In the genomic region with DNA sequence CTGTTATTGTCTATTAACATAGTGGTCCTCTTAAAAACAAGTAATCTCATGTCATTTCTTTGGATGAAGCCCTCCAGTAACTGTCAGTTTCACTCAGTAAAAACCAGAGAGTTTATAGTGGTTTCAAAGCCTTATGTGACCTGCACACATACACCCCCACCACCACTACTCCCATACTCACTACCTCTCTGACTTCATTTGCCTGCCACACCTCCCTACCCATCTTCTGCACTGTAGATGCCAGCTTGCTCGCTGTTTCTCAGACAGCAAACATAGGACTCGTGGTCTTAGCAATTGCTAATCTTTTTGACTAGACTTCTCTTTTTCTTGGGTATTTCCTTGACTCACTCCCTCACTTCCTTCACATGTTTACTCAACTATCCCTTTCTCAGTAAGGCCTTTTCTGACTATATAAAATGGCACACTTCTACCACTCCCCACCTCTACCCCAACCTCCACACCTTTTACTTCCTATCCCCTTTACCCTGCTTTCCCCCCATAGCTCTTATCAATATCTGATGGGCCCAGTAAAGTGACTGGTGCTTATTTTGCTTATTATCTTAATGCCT, we compare ENCODE assay signal across 13 cellular contexts. TPM values are rescaled to one million over a fixed set of nuclear protein-coding genes. Genes with fewer than 3 reads are reported as not detected.
DNase-seq lines count a peak whose midpoint lies in the region; ATAC-seq and TF ChIP-seq lines count a peak whose summit lies in the region.
"Had no signal": no experiment of that assay in that cellular context is flagged by ENCODE, and none has a peak within 500 bp of the region (broad histone marks: within the 10 kb centered on the region; RNA-seq: fewer than 3 reads in every experiment).

No MANE protein-coding gene starts in this region.

- H3K79me2 ChIP-seq in PC-9 (ENCODE audit: low read depth), result no peaks in the 10 kb centered on the region

- H2AFZ ChIP-seq in PC-9, result no peak overlapping the region
- H2AFZ ChIP-seq: GM23338 had no signal

- peaks cover 31% of the 10 kb centered on the region for H3K36me3 Mint-ChIP-seq in activated naive CD4-positive, alpha-beta T cell treated with anti-CD3 and anti-CD28 coated beads, Interleukin-2, amount 50 U/mL, for 24 hours
- peaks cover 43% of the 10 kb centered on the region for H3K36me3 Mint-ChIP-seq in T-helper 1 cell treated with Interleukin-12 subunit alpha and Interleukin-12 subunit beta and Interleukin-4 antibody, amounts not matched to agents 30 μg/mL and 1 μg/mL, for 36 hours (ENCODE audit: low read depth)

- H3K4me1 ChIP-seq in PC-9 (replicated peaks; ENCODE audit: insufficient read depth), result no peaks in the 10 kb centered on the region
- H3K4me1 ChIP-seq: suprapubic skin had no signal

- no peaks in the 10 kb centered on the region for H3K27me3 Mint-ChIP-seq in activated naive CD4-positive, alpha-beta T cell treated with anti-CD3 and anti-CD28 coated beads, Interleukin-2, amount 50 U/mL, for 24 hours
- H3K27me3 Mint-ChIP-seq in T-helper 1 cell treated with Interleukin-12 subunit alpha and Interleukin-12 subunit beta and Interleukin-4 antibody, amounts not matched to agents 30 μg/mL and 1 μg/mL, for 36 hours (ENCODE audit: low read depth), result no peaks in the 10 kb centered on the region

- CTCF ChIA-PET in PC-9 (lab: Charles Lee), result no interaction called here

- H3K9me3 ChIP-seq in PC-9 (ENCODE audit: insufficient read depth, low read depth), result no peaks in the 10 kb centered on the region
- H3K9me3 ChIP-seq: suprapubic skin had no signal

- no peak for DNase-seq in activated naive CD4-positive, alpha-beta T cell treated with anti-CD3 and anti-CD28 coated beads, Interleukin-2, amount 50 U/mL, for 16 hours
- peak; percentile 16 to 47 for DNase-seq in stimulated activated CD8-positive, alpha-beta memory T cell treated with anti-CD3 and anti-CD28 coated beads, Interleukin-7, amount 100 ng/mL, for 48 hours (ENCODE audit: extremely low read depth in 1 of 2, low read depth in 1 of 2)
- DNase-seq in PC-9 (no peak), islet precursor cell (no peak), NCI-H1417 treated with DMSO at 0.1 percent for 48 hours (lab: John Stamatoyannopoulos, UW) (no peak)
- DNase-seq: NCI-H2227 treated with DMSO at 0.1 percent for 48 hours had no signal

- H3K4me2 ChIP-seq in PC-9, result no peak overlapping the region
- H3K4me2 ChIP-seq: GM23338 had no signal

- intact Hi-C loops in PC-9 (cut with micrococcal nuclease; ENCODE audit: unreplicated experiment), result no loop called here

- H3K9me2 ChIP-seq in PC-9 (ENCODE audit: insufficient read depth), result no peaks in the 10 kb centered on the region

- H3F3A ChIP-seq in PC-9 (ENCODE audit: insufficient read depth, low read depth), result no peaks in the 10 kb centered on the region

- no peaks in the 10 kb centered on the region for H3K4me1 Mint-ChIP-seq in activated naive CD4-positive, alpha-beta T cell treated with anti-CD3 and anti-CD28 coated beads, Interleukin-2, amount 50 U/mL, for 24 hours
- peaks cover 25% of the 10 kb centered on the region for H3K4me1 Mint-ChIP-seq in T-helper 1 cell treated with Interleukin-12 subunit alpha and Interleukin-12 subunit beta and Interleukin-4 antibody, amounts not matched to agents 30 μg/mL and 1 μg/mL, for 36 hours (ENCODE audit: low read depth)
- H3K4me1 Mint-ChIP-seq: GM23338, mesothelial cell of epicardium had no signal

- ATAC-seq in HG02623 (IDR thresholded peaks at IDR 0.05; ENCODE audit: unreplicated experiment), result peak; percentile 68
- ATAC-seq: GM23338, HepG2 had no signal

- H3K27ac Mint-ChIP-seq in activated naive CD4-positive, alpha-beta T cell treated with anti-CD3 and anti-CD28 coated beads, Interleukin-2, amount 50 U/mL, for 24 hours, result peak overlapping the region; percentile 56
- H3K27ac Mint-ChIP-seq in T-helper 1 cell treated with Interleukin-12 subunit alpha and Interleukin-12 subunit beta and Interleukin-4 antibody, amounts not matched to agents 30 μg/mL and 1 μg/mL, for 36 hours, result peak overlapping the region; percentile 68
- H3K27ac Mint-ChIP-seq: GM23338, mesothelial cell of epicardium had no signal

- no peak overlapping the region for H3K4me3 Mint-ChIP-seq in activated naive CD4-positive, alpha-beta T cell treated with anti-CD3 and anti-CD28 coated beads, Interleukin-2, amount 50 U/mL, for 24 hours
- H3K4me3 Mint-ChIP-seq in T-helper 1 cell treated with Interleukin-12 subunit alpha and Interleukin-12 subunit beta and Interleukin-4 antibody, amounts not matched to agents 30 μg/mL and 1 μg/mL, for 36 hours, result peak overlapping the region; percentile 13
- H3K4me3 Mint-ChIP-seq: GM23338, mesothelial cell of epicardium had no signal

- POLR2A ChIA-PET in PC-9 (lab: Charles Lee; ENCODE audit: unreplicated experiment), result no interaction called here

- peaks cover 52% of the 10 kb centered on the region for H3K36me3 ChIP-seq in PC-9 (ENCODE audit: low read depth)

- no peaks in the 10 kb centered on the region for H3K27me3 ChIP-seq in PC-9 (ENCODE audit: insufficient read depth, low read depth)
- H3K27me3 ChIP-seq: suprapubic skin had no signal

- no peaks in the 10 kb centered on the region for H4K20me1 ChIP-seq in PC-9 (ENCODE audit: insufficient read depth)

- no peak overlapping the region for H3K4me3 ChIP-seq in PC-9
- H3K4me3 ChIP-seq: GM23338, suprapubic skin had no signal

- no peaks in the 10 kb centered on the region for H3K9me3 Mint-ChIP-seq in activated naive CD4-positive, alpha-beta T cell treated with anti-CD3 and anti-CD28 coated beads, Interleukin-2, amount 50 U/mL, for 24 hours
- H3K9me3 Mint-ChIP-seq in T-helper 1 cell treated with Interleukin-12 subunit alpha and Interleukin-12 subunit beta and Interleukin-4 antibody, amounts not matched to agents 30 μg/mL and 1 μg/mL, for 36 hours, result no peaks in the 10 kb centered on the region
- H3K9me3 Mint-ChIP-seq: GM23338, mesothelial cell of epicardium had no signal

- BruUV-seq in PC-9 (replicated peaks; lab: Mats Ljungman, UMichigan), result no TSS peak

- no peak for TF ChIP-seq CTCF in PC-9 (conservative IDR thresholded peaks at IDR 0.05)

- no peak overlapping the region for H3K27ac ChIP-seq in PC-9
- H3K27ac ChIP-seq: suprapubic skin had no signal

RNA-seq across cellular contexts. Expression of gene CEP295, which starts 27.8 kb away (rescaled TPM):
- total RNA-seq in PC-9 (2021), result 13.0 and 15.0 TPM in 2 replicates

RNA-seq across cellular contexts. Expression of gene TAF1D, which starts 52.0 kb away (rescaled TPM):
- total RNA-seq in PC-9 (2021), result 158 and 167 TPM in 2 replicates

RNA-seq across cellular contexts. Expression of gene C11orf54, which starts 52.2 kb away (rescaled TPM):
- 35.6 and 37.2 TPM in 2 replicates for total RNA-seq in PC-9 (2021)

Comparison
In these comparisons a context has a peak if more than half of its experiments do, and no peak if none do; other contexts are left out.
1. DNase-seq: peak in stimulated activated CD8-positive, alpha-beta memory T cell treated with anti-CD3 and anti-CD28 coated beads, Interleukin-7, amount 100 ng/mL, for 48 hours (2 of 2); none in activated naive CD4-positive, alpha-beta T cell treated with anti-CD3 and anti-CD28 coated beads, Interleukin-2, amount 50 U/mL, for 16 hours (single experiment), PC-9 (0 of 2), islet precursor cell (single experiment) and NCI-H1417 treated with DMSO at 0.1 percent for 48 hours (single experiment).